ENCODE assay signal across 11 cellular contexts in the genomic region with DNA sequence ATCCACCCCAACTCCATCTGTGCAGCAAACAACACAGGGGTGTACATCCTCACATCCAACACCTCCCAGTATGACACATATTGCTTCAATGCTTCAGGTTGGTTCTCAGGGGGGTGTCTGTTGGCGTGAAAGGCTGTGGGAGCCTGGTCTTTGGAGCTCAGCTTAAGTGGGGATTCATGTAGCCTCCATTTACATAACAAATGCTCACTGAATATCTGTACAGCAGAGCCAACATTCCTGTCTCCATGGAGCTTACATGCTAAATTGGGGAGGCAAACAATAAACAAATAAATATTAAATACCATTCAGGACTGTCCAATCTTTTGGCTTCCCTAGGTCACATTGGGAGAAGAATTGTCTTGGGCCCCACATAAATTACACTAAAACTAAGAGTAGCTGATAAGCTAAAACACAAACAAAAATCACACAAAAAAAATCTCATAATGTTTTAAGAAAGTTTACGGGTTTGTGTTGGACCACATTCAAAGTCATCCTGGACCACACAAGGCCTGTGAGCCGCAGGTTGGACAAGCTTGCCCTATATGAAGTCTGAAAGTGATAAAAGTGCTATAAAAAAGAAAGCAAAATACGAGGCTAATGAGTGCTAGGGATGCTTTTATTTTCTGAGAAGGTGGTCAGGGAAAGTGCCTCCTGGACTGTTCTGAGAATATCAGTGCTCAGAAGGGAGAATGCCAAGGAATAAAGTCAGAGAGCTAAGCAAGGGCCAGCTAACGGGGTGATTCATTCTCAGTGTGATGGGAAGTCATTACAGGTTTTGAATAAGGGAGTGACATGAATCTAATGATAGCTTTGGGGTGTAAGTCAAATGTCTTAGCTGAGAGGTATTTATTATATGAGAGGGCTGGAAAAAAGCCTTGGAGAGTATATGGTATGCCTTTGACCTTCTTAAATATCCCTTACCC. TPM values are rescaled to one million over a fixed set of nuclear protein-coding genes. Genes with fewer than 3 reads are reported as not detected.
DNase-seq lines count a peak whose midpoint lies in the region; ATAC-seq lines count a peak whose summit lies in the region.
"Had no signal": no experiment of that assay in that cellular context is flagged by ENCODE, and none has a peak within 500 bp of the region (broad histone marks: within the 10 kb centered on the region; RNA-seq: fewer than 3 reads in every experiment).

No MANE protein-coding gene starts in this region.

- peaks cover 3 to 30% (median 4%) of the 10 kb centered on the region in 3 donors for H3K4me1 ChIP-seq in skeletal muscle tissue (ENCODE audit: control insufficient read depth in 3 of 3, insufficient read depth in 3 of 3, low read length in 3 of 3)

- H3K4me1 Mint-ChIP-seq in effector memory CD8-positive, alpha-beta T cell (ENCODE audit: low read depth in 2 of 2): peaks cover 61 to 81% of the 10 kb centered on the region in 2 donors

- ATAC-seq in effector memory CD8-positive, alpha-beta T cell (replicated peaks): no peak
- no peak for ATAC-seq in GM19467 (IDR thresholded peaks at IDR 0.05; ENCODE audit: unreplicated experiment)

- no peaks in the 10 kb centered on the region for H3K27me3 Mint-ChIP-seq in effector memory CD8-positive, alpha-beta T cell

- no peaks in the 10 kb centered on the region for H3K27me3 ChIP-seq in MG63
- no peaks in the 10 kb centered on the region for H3K27me3 ChIP-seq in skeletal muscle tissue (ENCODE audit: control insufficient read depth in 3 of 3, insufficient read depth in 3 of 3, low read length in 3 of 3)

- H3K4me3 Mint-ChIP-seq in effector memory CD8-positive, alpha-beta T cell: peak overlapping the region; percentile 12 to 41

- no peaks in the 10 kb centered on the region for H3K9me3 Mint-ChIP-seq in effector memory CD8-positive, alpha-beta T cell

- peak overlapping the region; percentile 37 for H3K27ac ChIP-seq in skeletal muscle tissue (ENCODE audit: low read depth, low read length)

- no peak overlapping the region for H3K9ac ChIP-seq in skeletal muscle tissue (ENCODE audit: low read depth in 1 of 3, low read length in 3 of 3)

- peak overlapping the region; percentile 62 to 90 for H3K27ac Mint-ChIP-seq in effector memory CD8-positive, alpha-beta T cell

- H3K4me3 ChIP-seq in MG63: no peak overlapping the region
- no peak overlapping the region for H3K4me3 ChIP-seq in skeletal muscle tissue (ENCODE audit: low read length in 3 of 3)

- H3K9me3 ChIP-seq in MG63 (no peaks in the 10 kb centered on the region), skeletal muscle tissue (ENCODE audit: control insufficient read depth in 3 of 3, low read length in 3 of 3) (no peaks in the 10 kb centered on the region)

- DNase-seq in ELF-1 (ENCODE audit: low read depth, low spot score): peak; percentile 15
- DNase-seq in MG63: peak; percentile 40
- no peak for DNase-seq in effector memory CD8-positive, alpha-beta T cell
- DNase-seq in amygdala (lab: John Stamatoyannopoulos, UW): no peak
- DNase-seq in NCI-H774 (lab: John Stamatoyannopoulos, UW): no peak
- no peak for DNase-seq in DMS153 treated with DMSO at 0.1 percent for 48 hours (lab: John Stamatoyannopoulos, UW; ENCODE audit: unreplicated experiment)
- DNase-seq: NCI-H69, small intestine, T-helper 1 cell had no signal

- H3K36me3 ChIP-seq in MG63 (peaks cover 91% of the 10 kb centered on the region), skeletal muscle tissue (ENCODE audit: control insufficient read depth in 3 of 3, insufficient read depth in 3 of 3, low read length in 3 of 3) (peaks cover 0 to 24% (median 18%) of the 10 kb centered on the region in 3 donors)

- peaks cover 92% of the 10 kb centered on the region for H3K36me3 Mint-ChIP-seq in effector memory CD8-positive, alpha-beta T cell (ENCODE audit: insufficient read depth)

RNA-seq across cellular contexts. Expression of a gene that starts 41.6 kb away (rescaled TPM):
- 1,423 and 1,833 TPM in 2 replicates for total RNA-seq in MG63 (2014; rRNA removed; shearing (Covaris generic); ENCODE audit: low replicate concordance)
- 133 TPM for total RNA-seq in skeletal muscle tissue

Comparison
In these comparisons a context has a peak if more than half of its experiments do, and no peak if none do; other contexts are left out.
1. DNase-seq: peak in ELF-1 (single experiment) and MG63 (single experiment); none in effector memory CD8-positive, alpha-beta T cell (0 of 3), amygdala (0 of 56), NCI-H774 (single experiment) and DMS153 treated with DMSO at 0.1 percent for 48 hours (single experiment).
2. RNA of a gene that starts 41.6 kb away (total RNA-seq): 1,423 to 1,833 TPM in MG63; 133 TPM in skeletal muscle tissue (single experiment); every median in the first group is over 10 times any median in the second.